In the genomic region with DNA sequence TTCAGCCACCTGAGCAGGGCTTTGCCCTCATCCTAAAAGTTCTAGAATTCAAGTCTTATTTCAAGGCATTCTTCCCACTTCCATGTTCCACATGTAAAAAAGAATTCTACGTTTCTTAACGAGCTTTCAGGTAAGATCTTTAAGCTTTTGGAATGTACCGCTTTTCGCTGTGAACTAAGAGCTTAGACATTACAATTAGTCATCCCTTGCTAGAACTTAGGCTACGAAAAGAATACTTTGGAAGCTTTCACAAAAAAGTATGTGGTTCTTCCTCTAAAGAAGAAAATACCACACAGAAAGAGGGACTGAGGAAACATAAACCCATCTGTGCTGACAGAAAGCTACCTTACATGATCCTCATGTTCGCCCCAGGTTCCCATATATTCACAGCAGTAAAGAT, we compare ENCODE assay signal across 11 cellular contexts. TPM values are rescaled to one million over a fixed set of nuclear protein-coding genes. Genes with fewer than 3 reads are reported as not detected.
DNase-seq lines count a peak whose midpoint lies in the region; ATAC-seq, FAIRE-seq and TF ChIP-seq lines count a peak whose summit lies in the region.
"Had no signal": no experiment of that assay in that cellular context is flagged by ENCODE, and none has a peak within 500 bp of the region (broad histone marks: within the 10 kb centered on the region; RNA-seq: fewer than 3 reads in every experiment).

No MANE protein-coding gene starts in this region.

- TF ChIP-seq POLR2A in A549 (IDR thresholded peaks at IDR 0.05; ENCODE audit: low read length) = no peak

- FAIRE-seq in A549 (lab: Jason Lieb, UNC) = no peak
- FAIRE-seq: colon had no signal

- H3K4me3 ChIP-seq in A549 = peak overlapping the region; percentile 85
- peak overlapping the region; percentile 89; the same call in 1 of the 2 replicates for H3K4me3 ChIP-seq in HUES64 (ENCODE audit: low read length)
- no peak overlapping the region for H3K4me3 ChIP-seq in mucosa of stomach (ENCODE audit: low read length)

- H3K9me3 ChIP-seq in A549 (no peaks in the 10 kb centered on the region), HUES64 (ENCODE audit: insufficient read depth, low read depth, low read length) (no peaks in the 10 kb centered on the region), mucosa of stomach (ENCODE audit: control insufficient read depth, low read length) (no peaks in the 10 kb centered on the region)

- H3K4me2 ChIP-seq in A549 = peak overlapping the region; percentile 96

- CTCF ChIA-PET in A549 (lab: Yijun Ruan, JAX) (interaction anchor here (0.7 to 6.2 kb wide), 9 partner anchors 9 to 101 kb away, joined by 3 to 40 read pairs (median 4); no protein-coding TSS in a partner anchor), MCF 10A (lab: Yijun Ruan, JAX) (interaction anchor here (0.6 to 2.6 kb wide), 9 partner anchors 11 to 105 kb away, joined by 3 to 21 read pairs (median 4); a partner anchor contains a TSS)

- DNase-seq in A549 (ENCODE audit: low read depth in 1 of 2, low spot score in 1 of 2) = no peak
- DNase-seq in MCF 10A (ENCODE audit: unreplicated experiment) = no peak
- DNase-seq in NCI-H1092 (lab: John Stamatoyannopoulos, UW) = no peak
- DNase-seq in HK-2 (ENCODE audit: unreplicated experiment) = no peak
- DNase-seq in Kasumi-1 (lab: John Stamatoyannopoulos, UW) = no peak
- no peak for DNase-seq in UCSD-AML1 (lab: John Stamatoyannopoulos, UW; ENCODE audit: unreplicated experiment)
- DNase-seq: DMS79; stimulated activated CD4-positive, alpha-beta T cell treated with anti-CD3 and anti-CD28 coated beads, Interleukin-4, amount 100 ng/mL, for 4 hours had no signal

- H3K4me1 ChIP-seq in A549 = peaks cover 19% of the 10 kb centered on the region
- H3K4me1 ChIP-seq in HUES64 (ENCODE audit: insufficient read depth, low read length) = peaks cover 10% of the 10 kb centered on the region; the same call in 1 of the 2 replicates
- peaks cover 15% of the 10 kb centered on the region for H3K4me1 ChIP-seq in mucosa of stomach (ENCODE audit: control insufficient read depth, insufficient read depth, low read length)

- H3K36me3 Mint-ChIP-seq in MCF 10A (ENCODE audit: insufficient read depth, unreplicated experiment) = peaks cover 6% of the 10 kb centered on the region

- 87% methylated on average over 6 of the region's 6 CpGs for WGBS in A549 (ENCODE audit: missing lambda C conversion rate)
- WGBS in HUES64 = 91% methylated on average over 6 of the region's 6 CpGs

- H3K36me3 ChIP-seq in HUES64 (ENCODE audit: insufficient read depth, low read length) = peaks cover 7% of the 10 kb centered on the region; the same call in 1 of the 2 replicates
- no peaks in the 10 kb centered on the region for H3K36me3 ChIP-seq in mucosa of stomach (ENCODE audit: control insufficient read depth, insufficient read depth, low read length)

- peak overlapping the region; percentile 99 for H3K27ac Mint-ChIP-seq in MCF 10A (ENCODE audit: low read depth, unreplicated experiment)

- POLR2A ChIA-PET in A549 (lab: Yijun Ruan, JAX) = interaction anchor here (1.2 kb wide), 1 partner anchor 37 kb away, joined by 3 read pairs; no protein-coding TSS in a partner anchor
- POLR2A ChIA-PET in MCF 10A (lab: Yijun Ruan, JAX) = interaction anchor here (0.6 to 15.4 kb wide), 23 partner anchors 8 to 1435 kb away, joined by 3 to 282 read pairs (median 5); a partner anchor contains a TSS

- intact Hi-C loops in MCF 10A (cut with micrococcal nuclease) = no loop called here

- H3K9ac ChIP-seq in HUES64 (ENCODE audit: low read depth, low read length) = no peak overlapping the region
- H3K9ac ChIP-seq in mucosa of stomach (ENCODE audit: low read length) = peak overlapping the region; percentile 81

- no peak for ATAC-seq in A549

- H3K4me1 Mint-ChIP-seq in MCF 10A (ENCODE audit: insufficient read depth, unreplicated experiment) = peaks cover 44% of the 10 kb centered on the region

- TF ChIP-seq RAD21 in A549 (conservative IDR thresholded peaks at IDR 0.05 in 1 of 2, IDR thresholded peaks at IDR 0.05 in 1 of 2) = no peak

- H3K27ac ChIP-seq in A549 (peak overlapping the region; percentile 78 to 88; a peak in 4 of 6 replicates), HUES64 (ENCODE audit: low read depth, low read length) (no peak overlapping the region)

- TF ChIP-seq EP300 in A549 (IDR thresholded peaks at IDR 0.05) = no peak

- no peaks in the 10 kb centered on the region for H3K27me3 Mint-ChIP-seq in MCF 10A (ENCODE audit: insufficient read depth, unreplicated experiment)

- TSS peak; percentile 33 for BruUV-seq in MCF 10A (replicated peaks; lab: Mats Ljungman, UMichigan)

- peak overlapping the region; percentile 99 for H3K4me3 Mint-ChIP-seq in MCF 10A (ENCODE audit: unreplicated experiment)

- TF ChIP-seq CTCF in A549 (IDR thresholded peaks at IDR 0.05) (no peak), MCF 10A (IDR thresholded peaks at IDR 0.05; ENCODE audit: unreplicated experiment) (no peak)

- H3K9me3 Mint-ChIP-seq in MCF 10A (ENCODE audit: unreplicated experiment) = no peaks in the 10 kb centered on the region

- H3K27me3 ChIP-seq in HUES64 (ENCODE audit: insufficient read depth, low read length) (no peaks in the 10 kb centered on the region), mucosa of stomach (ENCODE audit: control insufficient read depth, insufficient read depth, low read length) (no peaks in the 10 kb centered on the region)

TF ChIP-seq in A549, 52 proteins besides CTCF, POLR2A, EP300 and RAD21 (continues in another document):
- TF ChIP-seq ZNF302 (CRISPR knock-in tag; IDR thresholded peaks at IDR 0.05) (no peak), RCOR1 (IDR thresholded peaks at IDR 0.05; ENCODE audit: low read depth, low read length) (no peak), CBX2 (IDR thresholded peaks at IDR 0.05; ENCODE audit: borderline replicate concordance, low read depth) (no peak), CEBPB (IDR thresholded peaks at IDR 0.05) (no peak), EHF (CRISPR knock-in tag; IDR thresholded peaks at IDR 0.05) (no peak), RARB (CRISPR knock-in tag; IDR thresholded peaks at IDR 0.05) (no peak)
- TF ChIP-seq, protein P1, sequence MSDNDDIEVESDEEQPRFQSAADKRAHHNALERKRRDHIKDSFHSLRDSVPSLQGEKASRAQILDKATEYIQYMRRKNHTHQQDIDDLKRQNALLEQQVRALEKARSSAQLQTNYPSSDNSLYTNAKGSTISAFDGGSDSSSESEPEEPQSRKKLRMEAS (IDR thresholded peaks at IDR 0.05) = no peak
- TF ChIP-seq, protein P2, sequence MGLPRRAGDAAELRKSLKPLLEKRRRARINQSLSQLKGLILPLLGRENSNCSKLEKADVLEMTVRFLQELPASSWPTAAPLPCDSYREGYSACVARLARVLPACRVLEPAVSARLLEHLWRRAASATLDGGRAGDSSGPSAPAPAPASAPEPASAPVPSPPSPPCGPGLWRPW (IDR thresholded peaks at IDR 0.05) = no peak

RNA-seq across cellular contexts. Expression of a gene that starts 1.9 kb away (rescaled TPM):
- 51.5 and 64.6 TPM in 2 replicates for polyA plus RNA-seq in A549 (2011; rRNA removed)
- 50.6 and 60.4 TPM in 2 replicates for polyA plus RNA-seq in A549 (2012; cell fraction: cytosol; rRNA removed)
- polyA plus RNA-seq in A549 (2012; cell fraction: nucleus; rRNA removed) = 179 and 261 TPM in 2 replicates
- 56.3 to 65.8 TPM (median 64.5 TPM) in 3 replicates for polyA plus RNA-seq in A549 (2017; fragmentation: RNase III; extraction: RNeasy Plus Mini Kit Qiagen cat#74134 plus additional on column Dnase treatment)
- polyA minus RNA-seq in A549 (2011; rRNA and poly(A)+ RNA removed) = 177 and 183 TPM in 2 replicates
- polyA plus RNA-seq in HUES64 (2013, experiment 1 of 2) = 71.4 TPM
- 75.6 TPM for polyA plus RNA-seq in HUES64 (2013, experiment 2 of 2)
- total RNA-seq in MCF 10A (2022) = 109 and 113 TPM in 2 replicates

RNA-seq across cellular contexts. Expression of a gene that starts 2.2 kb away (rescaled TPM):
- polyA plus RNA-seq in A549 (2011; rRNA removed) (14.3 and 16.3 TPM in 2 replicates), A549 (2017; fragmentation: RNase III; extraction: RNeasy Plus Mini Kit Qiagen cat#74134 plus additional on column Dnase treatment) (8.2 to 10.1 TPM (median 9.1 TPM) in 3 replicates)
- polyA plus RNA-seq in A549 (2012; cell fraction: cytosol; rRNA removed) = 12.3 and 13.1 TPM in 2 replicates
- polyA plus RNA-seq in A549 (2012; cell fraction: nucleus; rRNA removed) = 4.8 and 6.5 TPM in 2 replicates
- 12.8 and 20.3 TPM in 2 replicates for polyA minus RNA-seq in A549 (2011; rRNA and poly(A)+ RNA removed)
- polyA plus RNA-seq in HUES64 (2013, experiment 1 of 2) = 5.0 TPM
- 6.4 TPM for polyA plus RNA-seq in HUES64 (2013, experiment 2 of 2)
- total RNA-seq in MCF 10A (2022) = 9.3 and 9.5 TPM in 2 replicates

RNA-seq across cellular contexts. Expression of a gene that starts 24.6 kb away (rescaled TPM):
- polyA plus RNA-seq in A549 (2011; rRNA removed) (66.1 and 85.8 TPM in 2 replicates), A549 (2017; fragmentation: RNase III; extraction: RNeasy Plus Mini Kit Qiagen cat#74134 plus additional on column Dnase treatment) (109 to 119 TPM (median 114 TPM) in 3 replicates)
- 149 and 169 TPM in 2 replicates for polyA plus RNA-seq in A549 (2012; cell fraction: cytosol; rRNA removed)
- polyA plus RNA-seq in A549 (2012; cell fraction: nucleus; rRNA removed) = 92.6 and 120 TPM in 2 replicates
- 110 and 172 TPM in 2 replicates for polyA minus RNA-seq in A549 (2011; rRNA and poly(A)+ RNA removed)
- polyA plus RNA-seq in HUES64 (2013, experiment 1 of 2) = 118 TPM
- 114 TPM for polyA plus RNA-seq in HUES64 (2013, experiment 2 of 2)
- 76.9 and 82.4 TPM in 2 replicates for total RNA-seq in MCF 10A (2022)

RNA-seq across cellular contexts. Expression of a gene that starts 27.2 kb away (rescaled TPM):
- polyA plus RNA-seq in A549 (2011; rRNA removed) (not detected in 2 replicates), A549 (2017; fragmentation: RNase III; extraction: RNeasy Plus Mini Kit Qiagen cat#74134 plus additional on column Dnase treatment) (not detected in 3 replicates)
- 0.06 and 0.09 TPM in 2 replicates for polyA plus RNA-seq in A549 (2012; cell fraction: cytosol; rRNA removed)
- polyA plus RNA-seq in A549 (2012; cell fraction: nucleus; rRNA removed) = 1.8 and 1.9 TPM in 2 replicates
- polyA minus RNA-seq in A549 (2011; rRNA and poly(A)+ RNA removed) = not detected in 2 replicates
- not detected for polyA plus RNA-seq in HUES64 (2013, experiment 1 of 2)
- polyA plus RNA-seq in HUES64 (2013, experiment 2 of 2) = not detected
- total RNA-seq in MCF 10A (2022) = not detected in 2 replicates

RNA-seq across cellular contexts. Expression of a gene that starts 34.0 kb away (rescaled TPM):
- polyA plus RNA-seq in A549 (2011; rRNA removed) = 48.5 and 88.2 TPM in 2 replicates
- 92.8 and 123 TPM in 2 replicates for polyA plus RNA-seq in A549 (2012; cell fraction: cytosol; rRNA removed)
- 38.6 and 44.0 TPM in 2 replicates for polyA plus RNA-seq in A549 (2012; cell fraction: nucleus; rRNA removed)
- polyA plus RNA-seq in A549 (2017; fragmentation: RNase III; extraction: RNeasy Plus Mini Kit Qiagen cat#74134 plus additional on column Dnase treatment) = 96.2 to 103 TPM (median 97.5 TPM) in 3 replicates
- 43.8 and 49.8 TPM in 2 replicates for polyA minus RNA-seq in A549 (2011; rRNA and poly(A)+ RNA removed)
- 55.2 TPM for polyA plus RNA-seq in HUES64 (2013, experiment 1 of 2)
- 65.1 TPM for polyA plus RNA-seq in HUES64 (2013, experiment 2 of 2)
- 52.2 and 63.6 TPM in 2 replicates for total RNA-seq in MCF 10A (2022)
